Comparison of ENCODE assay signal across 26 cellular contexts in the genomic region with DNA sequence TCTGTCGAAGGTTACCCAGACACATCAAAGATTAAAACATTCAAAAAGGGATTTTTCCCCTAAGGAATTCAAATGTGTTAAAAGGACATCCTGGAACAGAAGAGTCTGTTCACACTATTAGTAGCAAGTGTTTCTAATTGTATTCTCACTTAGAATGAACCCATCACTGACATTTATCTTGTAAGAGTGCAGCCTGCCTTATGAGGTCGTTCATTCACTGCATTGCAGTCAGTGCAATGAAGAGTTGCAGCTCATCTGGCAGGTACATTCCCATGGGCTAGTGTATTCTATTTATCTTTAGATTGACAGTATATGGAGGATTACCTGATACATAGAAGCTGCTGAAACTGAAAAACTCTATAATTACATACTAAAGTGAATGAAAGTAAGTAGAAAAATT.
"Had no signal": no experiment of that assay in that cellular context is flagged by ENCODE, and none has a peak within 500 bp of the region (broad histone marks: within the 10 kb centered on the region; RNA-seq: fewer than 3 reads in every experiment).

No MANE protein-coding gene starts in this region.

- H3K27ac ChIP-seq: stomach, suprapubic skin, testis, thoracic aorta, thyroid gland, tibial artery, tibial nerve, transverse colon, upper lobe of left lung, upper lobe of right lung, uterus, vagina had no signal

- H3K27me3 ChIP-seq: testis, uterus, vagina had no signal

- H3K36me3 ChIP-seq: stomach, suprapubic skin, thoracic aorta, thyroid gland, tibial artery, tibial nerve, transverse colon, upper lobe of left lung, upper lobe of right lung, uterus, vagina had no signal

- H3K9me3 ChIP-seq: suprapubic skin, testis, thoracic aorta, thyroid gland, tibial artery, tibial nerve, transverse colon, upper lobe of left lung, upper lobe of right lung, uterus, vagina had no signal

- DNase-seq: stimulated activated CD4-positive, alpha-beta T cell treated with anti-CD3 and anti-CD28 coated beads, Interleukin-2, amount 100 ng/mL, for 48 hours; stimulated activated CD4-positive, alpha-beta T cell treated with anti-CD3 and anti-CD28 coated beads, Interleukin-4, amount 100 ng/mL, for 1 hour; stimulated activated CD4-positive, alpha-beta T cell treated with anti-CD3 and anti-CD28 coated beads, Interleukin-4, amount 100 ng/mL, for 24 hours; stimulated activated CD4-positive, alpha-beta T cell treated with anti-CD3 and anti-CD28 coated beads, Interleukin-4, amount 100 ng/mL, for 4 hours; stimulated activated CD8-positive, alpha-beta memory T cell treated with anti-CD3 and anti-CD28 coated beads, Interleukin-4, amount 100 ng/mL, for 48 hours; stimulated activated naive B cell treated with anti-CD40 and anti-IgM and Interleukin-4, amounts not matched to agents 10 μg/mL and 1 μg/mL and 100 μg/mL, for 72 hours; stimulated activated naive CD4-positive, alpha-beta T cell; stimulated activated naive CD4-positive, alpha-beta T cell treated with Interleukin-2 at 50 U/mL for 16 hours; stimulated activated naive CD8-positive, alpha-beta T cell treated with anti-CD3 and anti-CD28 coated beads, Interleukin-15, amount 100 ng/mL, for 72 hours; stimulated activated naive CD8-positive, alpha-beta T cell treated with anti-CD3 and anti-CD28 coated beads, Interleukin-15, Interleukin-2, amounts not matched to agents 100 U/mL and 50 U/mL, for 24 hours; stomach; substantia nigra; testis; thyroid gland; tibial artery; transverse colon; trophoblast cell; upper lobe of left lung; upper lobe of right lung; uterus had no signal

- H3K4me3 ChIP-seq: stomach, suprapubic skin, testis, thoracic aorta, thyroid gland, tibial artery, tibial nerve, transverse colon, upper lobe of left lung, upper lobe of right lung, uterus, vagina had no signal

- H3K4me1 ChIP-seq: testis, thyroid gland, transverse colon, upper lobe of right lung, uterus had no signal

- ATAC-seq: stimulated activated effector memory CD8-positive, alpha-beta T cell treated with anti-CD3 and anti-CD28 coated beads, Interleukin-12 subunit alpha, Interleukin-12 subunit beta, amount 100 ng/mL, for 72 hours; stimulated activated memory B cell treated with anti-CD40 and anti-IgM and Interleukin-4, amounts not matched to agents 10 μg/mL and 1 μg/mL and 100 μg/mL, for 72 hours; stimulated activated naive B cell treated with anti-CD40 and anti-IgM and Interleukin-4, amounts not matched to agents 10 μg/mL and 1 μg/mL and 100 μg/mL, for 72 hours; stimulated activated naive CD8-positive, alpha-beta T cell treated with anti-CD3 and anti-CD28 coated beads, Interleukin-15, amount 100 ng/mL, for 72 hours; stimulated activated naive CD8-positive, alpha-beta T cell treated with anti-CD3 and anti-CD28 coated beads, Interleukin-15, Interleukin-2, amounts not matched to agents 100 U/mL and 50 U/mL, for 24 hours; upper lobe of right lung had no signal
